Comparison of ENCODE assay signal across 26 cellular contexts in the genomic region with DNA sequence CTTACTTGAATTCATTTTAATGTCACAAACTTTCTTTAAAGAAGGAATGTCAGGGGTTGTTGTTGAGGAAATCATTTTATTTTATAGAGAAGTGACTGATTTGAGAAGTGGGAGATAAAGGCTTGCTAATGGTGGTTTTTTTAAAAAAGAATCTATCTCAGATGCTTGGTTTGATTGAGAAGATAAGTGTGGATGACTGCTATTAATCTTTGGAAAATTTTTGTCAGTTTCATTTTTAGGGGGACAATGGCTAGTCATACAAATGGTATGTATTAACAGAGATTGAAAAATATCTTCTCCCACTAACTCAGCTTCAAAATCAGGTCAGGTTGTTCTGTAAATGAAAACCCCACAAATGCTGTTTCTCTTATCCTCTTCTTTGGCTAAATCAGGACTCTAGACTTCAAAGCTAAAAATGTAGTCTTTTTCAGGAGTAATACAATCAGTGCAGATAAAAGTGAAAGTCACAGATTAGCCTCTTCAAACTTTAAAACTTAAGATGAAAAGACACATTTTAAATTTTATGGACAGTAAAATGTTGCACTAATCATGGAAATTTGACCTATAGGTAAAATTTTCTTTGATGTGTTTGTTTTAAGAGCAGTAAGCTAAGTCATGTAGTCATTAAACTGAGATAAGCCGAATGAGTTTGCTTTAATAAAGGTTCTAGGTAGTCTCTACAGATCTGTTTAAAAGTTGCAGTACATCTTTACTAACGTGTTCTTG.
"Had no signal": no experiment of that assay in that cellular context is flagged by ENCODE, and none has a peak within 500 bp of the region (broad histone marks: within the 10 kb centered on the region; RNA-seq: fewer than 3 reads in every experiment).

No MANE protein-coding gene starts in this region.

- ATAC-seq: activated T-cell treated with anti-CD3 and anti-CD28 coated beads, Interleukin-2, amount 50 U/mL, for 4 hours; effector memory CD8-positive, alpha-beta T cell; pancreas; psoas muscle had no signal

- H3K27me3 ChIP-seq: adrenal gland, ascending aorta, dorsolateral prefrontal cortex, esophagus squamous epithelium, pancreas, right atrium auricular region, thyroid gland had no signal

- FAIRE-seq: pancreas, TTC549 had no signal

- H3K4me3 ChIP-seq: adrenal gland, ascending aorta, dorsolateral prefrontal cortex, esophagus squamous epithelium, left ventricle myocardium inferior, pancreas, psoas muscle, right atrium auricular region, thyroid gland had no signal

- H3K36me3 ChIP-seq: adrenal gland, ascending aorta, esophagus squamous epithelium, left ventricle myocardium inferior, pancreas, right atrium auricular region, thyroid gland had no signal

- H3K27ac Mint-ChIP-seq: activated naive CD8-positive, alpha-beta T cell; activated T-helper 2 cell treated with anti-CD3 and anti-CD28 coated beads, Interferon-gamma antibody, Interleukin-2, Interleukin-4, amounts not matched to agents 10 μg/mL and 5 μg/mL and 100 μg/mL, durations not matched to agents 14 hours and 24 hours and 36 hours; effector memory CD8-positive, alpha-beta T cell; immature natural killer cell; nephron progenitor cell; stimulated activated naive CD8-positive, alpha-beta T cell treated with anti-CD3 and anti-CD28 coated beads, Interleukin-15, Interleukin-2, amounts not matched to agents 100 ng/mL and 50 ng/mL, for 24 hours had no signal

- H3K4me3 Mint-ChIP-seq: activated naive CD8-positive, alpha-beta T cell; activated T-cell treated with anti-CD3 and anti-CD28 coated beads, Interleukin-2, amount 50 U/mL, for 4 hours; effector memory CD8-positive, alpha-beta T cell; immature natural killer cell; nephron progenitor cell; stimulated activated naive CD8-positive, alpha-beta T cell treated with anti-CD3 and anti-CD28 coated beads, Interleukin-15, Interleukin-2, amounts not matched to agents 100 ng/mL and 50 ng/mL, for 24 hours had no signal

- H3K9me3 ChIP-seq: adrenal gland, ascending aorta, esophagus squamous epithelium, pancreas, psoas muscle, right atrium auricular region, thyroid gland had no signal

- H3K36me3 Mint-ChIP-seq: activated naive CD8-positive, alpha-beta T cell; immature natural killer cell had no signal

- DNase-seq: activated CD4-positive, alpha-beta T cell treated with anti-CD3 and anti-CD28 coated beads for 1 hour; activated CD4-positive, alpha-beta T cell treated with anti-CD3 and anti-CD28 coated beads, Interleukin-2, amount 50 U/mL, for 1 hour; activated CD8-positive, alpha-beta memory T cell treated with anti-CD3 and anti-CD28 coated beads, Interleukin-2, amount 50 U/mL, for 4 hours; activated naive CD4-positive, alpha-beta T cell; activated T-cell treated with anti-CD3 and anti-CD28 coated beads, Interleukin-2, amount 50 U/mL, for 4 hours; adrenal gland; central memory CD4-positive, alpha-beta T cell; dorsolateral prefrontal cortex; effector memory CD8-positive, alpha-beta T cell; esophagus squamous epithelium; immature natural killer cell; left ventricle myocardium inferior; midbrain; nephron progenitor cell; pancreas; psoas muscle; stimulated activated CD4-positive, alpha-beta T cell treated with anti-CD3 and anti-CD28 coated beads, Interleukin-1b, Interleukin-23, amount 100 ng/mL, for 48 hours; substantia nigra; T-helper 1 cell; thyroid gland had no signal

- H3K27ac ChIP-seq: adrenal gland, ascending aorta, dorsolateral prefrontal cortex, esophagus squamous epithelium, left ventricle myocardium inferior, pancreas, psoas muscle, right atrium auricular region, thyroid gland had no signal

- H3K27me3 Mint-ChIP-seq: activated naive CD8-positive, alpha-beta T cell; effector memory CD8-positive, alpha-beta T cell; stimulated activated naive CD8-positive, alpha-beta T cell treated with anti-CD3 and anti-CD28 coated beads, Interleukin-15, Interleukin-2, amounts not matched to agents 100 ng/mL and 50 ng/mL, for 24 hours had no signal

- H3K4me1 Mint-ChIP-seq: immature natural killer cell had no signal

- H3K4me1 ChIP-seq: adrenal gland, ascending aorta, esophagus squamous epithelium, left ventricle myocardium inferior, pancreas, psoas muscle, right atrium auricular region, thyroid gland had no signal

- H3K9me3 Mint-ChIP-seq: nephron progenitor cell; stimulated activated naive CD8-positive, alpha-beta T cell treated with anti-CD3 and anti-CD28 coated beads, Interleukin-15, Interleukin-2, amounts not matched to agents 100 ng/mL and 50 ng/mL, for 24 hours had no signal
